ENCODE assay signal across 9 cellular contexts in the genomic region with DNA sequence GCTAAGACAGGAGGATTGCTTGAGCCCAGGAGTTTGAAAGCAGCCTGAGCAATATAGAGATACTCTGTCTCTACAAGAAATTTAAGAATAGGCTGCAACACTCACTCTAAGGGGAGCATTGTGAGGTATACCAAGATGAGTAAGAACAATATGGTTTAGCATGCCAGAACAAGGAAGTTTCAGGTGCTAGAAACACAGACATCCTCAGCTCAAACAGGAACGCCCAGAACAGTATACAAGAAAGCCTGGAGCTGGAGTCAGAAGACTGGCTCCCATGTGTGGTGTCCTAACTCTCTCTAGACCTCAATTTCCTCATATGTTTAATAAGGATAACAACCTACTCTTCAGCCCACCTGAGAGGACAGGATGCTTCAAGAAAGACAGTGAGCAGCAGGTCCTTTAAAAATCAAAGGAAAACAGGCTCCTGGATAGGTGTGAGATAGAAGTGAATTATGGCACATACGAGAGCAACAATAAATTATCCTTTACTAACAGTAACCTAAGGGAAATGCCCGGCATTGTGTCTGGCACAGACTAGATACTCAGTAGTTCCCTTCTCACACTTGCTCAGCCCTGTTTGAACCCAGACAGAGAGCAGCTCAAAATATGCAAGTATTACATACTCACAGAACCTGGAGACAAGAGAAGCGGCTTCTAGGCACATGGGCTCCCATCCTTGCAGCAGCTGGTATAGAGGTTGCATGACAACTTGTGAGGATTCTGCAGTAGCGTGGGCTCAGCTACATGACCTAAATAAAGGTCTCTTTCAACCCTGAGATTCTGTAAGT. TPM values are rescaled to one million over a fixed set of nuclear protein-coding genes. Genes with fewer than 3 reads are reported as not detected.
A peak's percentile ranks its signal among the peaks of the same experiment; 100 is the strongest.
DNase-seq lines count a peak whose midpoint lies in the region; ATAC-seq and TF ChIP-seq lines count a peak whose summit lies in the region.
"Had no signal": no experiment of that assay in that cellular context is flagged by ENCODE, and none has a peak within 500 bp of the region (broad histone marks: within the 10 kb centered on the region; RNA-seq: fewer than 3 reads in every experiment).

No MANE protein-coding gene starts in this region.

- no peaks in the 10 kb centered on the region for H3K9me3 ChIP-seq in breast epithelium
- H3K9me3 ChIP-seq in transverse colon, result no peaks in the 10 kb centered on the region

- no peak for TF ChIP-seq EP300 in transverse colon (IDR thresholded peaks at IDR 0.05; ENCODE audit: low read depth)

- no TSS peak for BruUV-seq in MCF 10A (replicated peaks; lab: Mats Ljungman, UMichigan)

- peak; percentile 90 for ATAC-seq in HG02981 (IDR thresholded peaks at IDR 0.05; ENCODE audit: unreplicated experiment)
- peak; percentile 92 for ATAC-seq in activated T-helper 17 cell treated with anti-CD3 and anti-CD28 coated beads, Interleukin-2, amount 50 U/mL, for 72 hours (replicated peaks)

- CTCF ChIA-PET in MCF 10A (lab: Yijun Ruan, JAX), result interaction anchor here (0.6 kb wide), 2 partner anchors 148 to 658 kb away, joined by 3 to 4 read pairs; no protein-coding TSS in a partner anchor

- H3K27ac ChIP-seq in breast epithelium (peak overlapping the region in 1 of 2 donors; percentile 45), transverse colon (peak overlapping the region; percentile 23 to 64 (median 44))

- H3K27me3 ChIP-seq in breast epithelium (no peaks in the 10 kb centered on the region), transverse colon (no peaks in the 10 kb centered on the region)

- H3K36me3 Mint-ChIP-seq in MCF 10A (ENCODE audit: insufficient read depth, unreplicated experiment), result peaks cover 17% of the 10 kb centered on the region
- H3K36me3 Mint-ChIP-seq in activated T-helper 17 cell treated with anti-CD3 and anti-CD28 coated beads, Interleukin-2, amount 50 U/mL, for 72 hours (ENCODE audit: low read depth), result no peaks in the 10 kb centered on the region

- in situ Hi-C loops in transverse colon (cut with MboI; ENCODE audit: low pct_ligation_motif_present in 1 of 4, low pct_unique_long_range_greater_than_20kb in 1 of 4, low sequenced_read_pairs in 3 of 4), result no loop called here

- no peak overlapping the region for H3K4me3 Mint-ChIP-seq in MCF 10A (ENCODE audit: unreplicated experiment)
- H3K4me3 Mint-ChIP-seq in activated T-helper 17 cell treated with anti-CD3 and anti-CD28 coated beads, Interleukin-2, amount 50 U/mL, for 72 hours, result peak overlapping the region; percentile 78

- H3K4me1 Mint-ChIP-seq in MCF 10A (ENCODE audit: insufficient read depth, unreplicated experiment), result peaks cover 9% of the 10 kb centered on the region
- H3K4me1 Mint-ChIP-seq in activated T-helper 17 cell treated with anti-CD3 and anti-CD28 coated beads, Interleukin-2, amount 50 U/mL, for 72 hours, result peaks cover 29% of the 10 kb centered on the region

- TF ChIP-seq CTCF in MCF 10A (IDR thresholded peaks at IDR 0.05; ENCODE audit: unreplicated experiment), result no peak
- TF ChIP-seq CTCF in breast epithelium (IDR thresholded peaks at IDR 0.05), result no peak
- TF ChIP-seq CTCF in transverse colon (IDR thresholded peaks at IDR 0.05), result no peak

- peak overlapping the region; percentile 70 for H3K27ac Mint-ChIP-seq in MCF 10A (ENCODE audit: low read depth, unreplicated experiment)
- peak overlapping the region; percentile 47 for H3K27ac Mint-ChIP-seq in activated T-helper 17 cell treated with anti-CD3 and anti-CD28 coated beads, Interleukin-2, amount 50 U/mL, for 72 hours

- WGBS in transverse colon (ENCODE audit: low coverage in 1 of 2), 2 donors, result 46 to 61% methylated on average over 3 to 5 of the region's 5 CpGs

- no peak overlapping the region for H3K4me3 ChIP-seq in breast epithelium
- H3K4me3 ChIP-seq in transverse colon, result no peak overlapping the region
- H3K4me3 ChIP-seq: skin epidermis had no signal

- H3K4me1 ChIP-seq in breast epithelium (no peaks in the 10 kb centered on the region), transverse colon (peaks cover 0 to 43% (median 19%) of the 10 kb centered on the region in 4 donors)

- intact Hi-C loops in MCF 10A (cut with micrococcal nuclease), result no loop called here
- intact Hi-C loops in breast epithelium (cut with DNase I; ENCODE audit: low total_unique reads), result no loop called here
- intact Hi-C loops in transverse colon (cut with DNase I; ENCODE audit: low total_unique reads), result no loop called here

- POLR2A ChIA-PET in MCF 10A (lab: Yijun Ruan, JAX), result no interaction called here

- no peaks in the 10 kb centered on the region for H3K9me3 Mint-ChIP-seq in MCF 10A (ENCODE audit: unreplicated experiment)
- H3K9me3 Mint-ChIP-seq in activated T-helper 17 cell treated with anti-CD3 and anti-CD28 coated beads, Interleukin-2, amount 50 U/mL, for 72 hours, result no peaks in the 10 kb centered on the region

- no peaks in the 10 kb centered on the region for H3K36me3 ChIP-seq in breast epithelium
- no peaks in the 10 kb centered on the region for H3K36me3 ChIP-seq in transverse colon

- TF ChIP-seq POLR2A in breast epithelium (IDR thresholded peaks at IDR 0.05), result no peak
- no peak for TF ChIP-seq POLR2A in transverse colon (IDR thresholded peaks at IDR 0.05)

- H3K27me3 Mint-ChIP-seq in MCF 10A (ENCODE audit: insufficient read depth, unreplicated experiment), result no peaks in the 10 kb centered on the region
- no peaks in the 10 kb centered on the region for H3K27me3 Mint-ChIP-seq in activated T-helper 17 cell treated with anti-CD3 and anti-CD28 coated beads, Interleukin-2, amount 50 U/mL, for 72 hours

- DNase-seq in MCF 10A (ENCODE audit: unreplicated experiment), result no peak
- no peak for DNase-seq in breast epithelium (ENCODE audit: low spot score in 2 of 2)
- peak; percentile 17 for DNase-seq in transverse colon
- no peak for DNase-seq in middle frontal gyrus (ENCODE audit: extremely low spot score, low spot score)
- no peak for DNase-seq in LoVo (ENCODE audit: low spot score)
- DNase-seq in effector CD4-positive, alpha-beta T cell, result no peak

RNA-seq across cellular contexts. Expression of a gene that starts 45.4 kb away (rescaled TPM):
- total RNA-seq in MCF 10A (2022) (16.4 and 18.3 TPM in 2 replicates), breast epithelium (10 to 100 TPM; 46.2 to 90.3 (median 55.7) TPM), transverse colon (10 to 100 TPM; 27.3 to 67.0 (median 54.9) TPM)
- total RNA-seq in activated T-helper 17 cell treated with anti-CD3 and anti-CD28 coated beads, Interleukin-2, amount 50 U/mL, for 72 hours, result 10 to 100 TPM; 20.5 to 25.9 TPM
